In the genomic region with DNA sequence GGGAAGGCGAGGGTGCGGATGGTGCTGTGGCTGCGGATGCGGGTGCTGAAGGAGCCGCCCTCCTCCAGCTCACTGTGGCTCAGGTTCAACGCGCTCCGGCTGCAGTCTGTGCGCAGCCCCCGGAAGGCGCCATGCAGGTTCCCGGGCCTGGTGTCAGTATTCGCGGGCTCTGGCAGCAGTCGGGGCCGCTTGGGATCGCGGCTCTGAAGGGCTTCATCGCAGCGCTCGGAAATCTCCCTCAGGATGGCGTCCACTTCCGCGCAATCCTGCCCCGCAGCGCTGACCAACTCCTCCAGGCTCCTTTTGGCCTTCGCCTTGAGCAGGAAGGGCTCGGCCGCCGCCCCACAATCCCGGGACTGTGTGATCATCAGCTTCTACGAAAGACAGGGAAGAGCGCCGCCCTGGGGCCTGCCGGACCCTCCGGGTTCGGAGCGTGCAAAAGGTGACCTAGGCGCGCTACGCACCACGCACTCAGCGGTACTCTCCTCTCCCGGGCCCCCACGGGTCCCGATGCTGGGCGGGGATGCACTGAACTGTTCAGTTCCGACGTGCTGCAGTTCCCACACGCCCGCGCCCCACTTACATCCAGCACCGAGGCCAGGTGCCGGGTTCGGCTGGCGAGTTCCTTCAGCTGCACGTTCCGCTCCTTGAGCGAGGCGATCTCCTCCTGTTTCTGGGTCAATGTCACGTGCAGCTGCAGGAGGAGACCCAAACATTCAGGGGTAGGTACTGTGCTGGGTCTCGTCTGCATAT, we compare ENCODE assay signal across 8 cellular contexts. TPM values are rescaled to one million over a fixed set of nuclear protein-coding genes. Genes with fewer than 3 reads are reported as not detected.
A peak's percentile ranks its signal among the peaks of the same experiment; 100 is the strongest.
DNase-seq lines count a peak whose midpoint lies in the region; ATAC-seq and TF ChIP-seq lines count a peak whose summit lies in the region.

No MANE protein-coding gene starts in this region.

- no peaks in the 10 kb centered on the region for H3K36me3 ChIP-seq in cardiac muscle cell
- no peaks in the 10 kb centered on the region for H3K36me3 ChIP-seq in tibial nerve

- H3K27ac ChIP-seq in cardiac muscle cell (no peak overlapping the region), tibial nerve (no peak overlapping the region)

- peaks cover 5% of the 10 kb centered on the region for H3K36me3 Mint-ChIP-seq in central memory CD8-positive, alpha-beta T cell (ENCODE audit: insufficient read depth)

- 3 to 9% methylated on average over 24 to 40 of the region's 62 CpGs for WGBS in tibial nerve, 2 donors

- no peak overlapping the region for H3K27ac Mint-ChIP-seq in central memory CD8-positive, alpha-beta T cell (ENCODE audit: low read depth)

- TF ChIP-seq POLR2A in tibial nerve (IDR thresholded peaks at IDR 0.05): no peak

- no peaks in the 10 kb centered on the region for H3K9me3 ChIP-seq in cardiac muscle cell (ENCODE audit: low read depth)
- no peaks in the 10 kb centered on the region for H3K9me3 ChIP-seq in tibial nerve

- TF ChIP-seq CTCF in cardiac muscle cell (IDR thresholded peaks at IDR 0.05; ENCODE audit: low read depth, low read length): no peak
- no peak for TF ChIP-seq CTCF in tibial nerve (IDR thresholded peaks at IDR 0.05)

- H3K4me1 Mint-ChIP-seq in central memory CD8-positive, alpha-beta T cell: peaks cover 11% of the 10 kb centered on the region

- ATAC-seq in central memory CD8-positive, alpha-beta T cell (replicated peaks; ENCODE audit: extremely low read depth, poor library complexity, severe bottlenecking): peak; percentile 32
- ATAC-seq in HG02973 (IDR thresholded peaks at IDR 0.05; ENCODE audit: unreplicated experiment) (no peak), GM19324 (IDR thresholded peaks at IDR 0.05; ENCODE audit: low FRiP score, unreplicated experiment) (no peak), GM21619 (IDR thresholded peaks at IDR 0.05; ENCODE audit: unreplicated experiment) (no peak)

- H3K9me3 Mint-ChIP-seq in central memory CD8-positive, alpha-beta T cell: no peaks in the 10 kb centered on the region

- intact Hi-C loops in cardiac septum (cut with DNase I): no loop called here

- H3K4me3 Mint-ChIP-seq in central memory CD8-positive, alpha-beta T cell: peak overlapping the region; percentile 55

- H3K27me3 ChIP-seq in cardiac muscle cell (peaks cover 96% of the 10 kb centered on the region), tibial nerve (peaks cover 0 to 86% of the 10 kb centered on the region in 2 donors)

- H3K4me1 ChIP-seq in cardiac muscle cell (ENCODE audit: low read depth) (no peaks in the 10 kb centered on the region), tibial nerve (peaks cover 0 to 23% (median 4%) of the 10 kb centered on the region in 4 donors)

- peak; percentile 24 to 51 for DNase-seq in cardiac muscle cell (ENCODE audit: low read depth in 1 of 2, low spot score in 1 of 2)
- DNase-seq in cardiac septum (ENCODE audit: low spot score): no peak
- DNase-seq in central memory CD8-positive, alpha-beta T cell (ENCODE audit: low spot score in 2 of 2): no peak
- peak; percentile 89 for DNase-seq in mesenteric fat pad (ENCODE audit: low spot score)
- no peak for DNase-seq in tibial nerve (ENCODE audit: low spot score in 2 of 2)

- H3K4me3 ChIP-seq in cardiac muscle cell: peak overlapping the region; percentile 41
- peak overlapping the region in 3 of 4 donors; percentile 24 to 34 (median 31) for H3K4me3 ChIP-seq in tibial nerve

- no peak for TF ChIP-seq EP300 in tibial nerve (IDR thresholded peaks at IDR 0.05)

- peaks cover 79% of the 10 kb centered on the region for H3K27me3 Mint-ChIP-seq in central memory CD8-positive, alpha-beta T cell

RNA-seq across cellular contexts. Expression of gene MCIDAS, which starts 6.5 kb away (rescaled TPM):
- total RNA-seq in cardiac muscle cell: not detected in 2 replicates
- 0.49 TPM in 1 of 2 replicates, not detected in the other for polyA plus RNA-seq in cardiac muscle cell
- total RNA-seq in cardiac septum: not detected
- total RNA-seq in mesenteric fat pad: not detected
- not detected for total RNA-seq in tibial nerve

RNA-seq across cellular contexts. Expression of gene CCNO, which starts 12.8 kb away (rescaled TPM):
- 0.14 and 0.51 TPM in 2 replicates for total RNA-seq in cardiac muscle cell
- polyA plus RNA-seq in cardiac muscle cell: 0.12 and 0.72 TPM in 2 replicates
- 0.22 TPM for total RNA-seq in cardiac septum
- total RNA-seq in mesenteric fat pad: not detected
- total RNA-seq in tibial nerve: under 1 TPM in 2 of 4 donors, not detected in 2; 0.30 to 0.87 TPM

RNA-seq across cellular contexts. Expression of gene CDC20B, which starts 47.6 kb away (rescaled TPM):
- total RNA-seq in cardiac muscle cell: 0.32 and 0.45 TPM in 2 replicates
- 0.39 and 0.89 TPM in 2 replicates for polyA plus RNA-seq in cardiac muscle cell
- not detected for total RNA-seq in cardiac septum
- not detected for total RNA-seq in mesenteric fat pad
- total RNA-seq in tibial nerve: not detected

Comparison
In these comparisons a context has a peak if more than half of its experiments do, and no peak if none do; other contexts are left out.
1. DNase-seq: peak in cardiac muscle cell (2 of 2) and mesenteric fat pad (single experiment); none in cardiac septum (single experiment), central memory CD8-positive, alpha-beta T cell (0 of 2) and tibial nerve (0 of 2).